Comparison of ENCODE assay signal across 14 cellular contexts in genomic region chr2:84301717-84302116, GRCh38.
DNase-seq lines count a peak whose midpoint lies in the region; ATAC-seq lines count a peak whose summit lies in the region.
"Had no signal": no experiment of that assay in that cellular context is flagged by ENCODE, and none has a peak within 500 bp of the region (broad histone marks: within the 10 kb centered on the region; RNA-seq: fewer than 3 reads in every experiment).

No MANE protein-coding gene starts in this region.

- no peak overlapping the region for H3K18ac ChIP-seq in mesenchymal stem cell (ENCODE audit: low read depth in 1 of 2, low read length in 2 of 2)

- H3K27ac ChIP-seq in mesenchymal stem cell (ENCODE audit: low read length, poor library complexity, severe bottlenecking), result no peak overlapping the region
- H3K27ac ChIP-seq: A549, C4-2B, HL-60 had no signal

- H2AK5ac ChIP-seq in mesenchymal stem cell (ENCODE audit: low read length, severe bottlenecking), result no peak overlapping the region

- H2AFZ ChIP-seq in mesenchymal stem cell (ENCODE audit: low read depth, low read length), result no peak overlapping the region

- peaks cover 7% of the 10 kb centered on the region for H3K4me1 Mint-ChIP-seq in T-helper 17 cell
- H3K4me1 Mint-ChIP-seq: CD4-positive, alpha-beta memory T cell had no signal

- H2BK12ac ChIP-seq in mesenchymal stem cell (ENCODE audit: low read length in 2 of 2), result no peak overlapping the region

- H3K27ac Mint-ChIP-seq in T-helper 17 cell, result no peak overlapping the region
- H3K27ac Mint-ChIP-seq: CD4-positive, alpha-beta memory T cell had no signal

- H3K4me1 ChIP-seq in mesenchymal stem cell (ENCODE audit: control insufficient read depth, insufficient read depth, low read depth, low read length), result peaks cover 1% of the 10 kb centered on the region
- H3K4me1 ChIP-seq: A549, BE2C had no signal

- ATAC-seq in GM21737 (IDR thresholded peaks at IDR 0.05; ENCODE audit: unreplicated experiment) (no peak), T-helper 17 cell (no peak)

- no peak overlapping the region for H2BK120ac ChIP-seq in mesenchymal stem cell (ENCODE audit: low read depth, low read length)

- 93% methylated on average over 5 of the region's 6 CpGs for WGBS in mesenchymal stem cell

- no peak overlapping the region for H3K4ac ChIP-seq in mesenchymal stem cell (ENCODE audit: low read depth in 1 of 2, low read length in 2 of 2)

- H3K9ac ChIP-seq in mesenchymal stem cell (ENCODE audit: low read length), result no peak overlapping the region

- H3K27me3 ChIP-seq in mesenchymal stem cell (ENCODE audit: control insufficient read depth in 1 of 2, insufficient read depth in 1 of 2, low read length in 2 of 2), result peaks cover 0 to 10% of the 10 kb centered on the region in 2 experiments
- H3K27me3 ChIP-seq: BE2C had no signal

- H3K27me3 Mint-ChIP-seq in T-helper 17 cell, result peaks cover 39% of the 10 kb centered on the region

- no peak overlapping the region for H3K4me2 ChIP-seq in mesenchymal stem cell (ENCODE audit: low read length, poor library complexity, severe bottlenecking)
- H3K4me2 ChIP-seq: A549 had no signal

- H3K4me3 Mint-ChIP-seq in T-helper 17 cell, result no peak overlapping the region
- H3K4me3 Mint-ChIP-seq: CD4-positive, alpha-beta memory T cell had no signal

- H3K4me3 ChIP-seq in mesenchymal stem cell (ENCODE audit: insufficient read depth in 1 of 2, low read depth in 1 of 2, low read length in 2 of 2), result no peak overlapping the region
- H3K4me3 ChIP-seq: A549 had no signal

- no peaks in the 10 kb centered on the region for H3K36me3 Mint-ChIP-seq in T-helper 17 cell (ENCODE audit: low read depth)
- H3K36me3 Mint-ChIP-seq: CD4-positive, alpha-beta memory T cell had no signal

- no peak overlapping the region for H3K14ac ChIP-seq in mesenchymal stem cell (ENCODE audit: low read length in 2 of 2)

- H3K36me3 ChIP-seq in mesenchymal stem cell (ENCODE audit: control insufficient read depth in 1 of 2, insufficient read depth in 2 of 2, low read depth in 1 of 2, low read length in 2 of 2), result no peaks in the 10 kb centered on the region
- H3K36me3 ChIP-seq: BE2C had no signal

- H4K91ac ChIP-seq in mesenchymal stem cell (ENCODE audit: low read length), result no peak overlapping the region

- peak; percentile 92 for DNase-seq in DMS 273 (lab: John Stamatoyannopoulos, UW; ENCODE audit: unreplicated experiment)
- peak; percentile 63 for DNase-seq in NCI-H1694 (lab: John Stamatoyannopoulos, UW)
- peak; percentile 9 for DNase-seq in NCI-H524 treated with DMSO at 0.1 percent for 48 hours (lab: John Stamatoyannopoulos, UW)
- DNase-seq in mesenchymal stem cell, result no peak
- no peak for DNase-seq in 8988T
- DNase-seq in T-helper 17 cell, result no peak
- DNase-seq: BE2C; CD4-positive, alpha-beta memory T cell; DND-41; GDM1 had no signal

- no peak overlapping the region for H3K23ac ChIP-seq in mesenchymal stem cell (ENCODE audit: low read length in 2 of 2)

- no peak overlapping the region for H2BK5ac ChIP-seq in mesenchymal stem cell (ENCODE audit: low read depth, low read length, poor library complexity, severe bottlenecking)

- no peaks in the 10 kb centered on the region for H3K9me3 ChIP-seq in mesenchymal stem cell (ENCODE audit: control insufficient read depth, low read length)
- no peaks in the 10 kb centered on the region for H3K9me3 ChIP-seq in T-helper 17 cell (ENCODE audit: control insufficient read depth, low read length, poor library complexity, severe bottlenecking)
- H3K9me3 ChIP-seq: A549, BE2C had no signal

- peak overlapping the region; percentile 25 for H4K8ac ChIP-seq in mesenchymal stem cell (ENCODE audit: low read length)

- no peak overlapping the region for H2BK15ac ChIP-seq in mesenchymal stem cell (ENCODE audit: low read depth, poor library complexity, severe bottlenecking)

- no peaks in the 10 kb centered on the region for H3K79me1 ChIP-seq in mesenchymal stem cell (replicated peaks; ENCODE audit: low read length, poor library complexity, severe bottlenecking)

Comparison
In these comparisons a context has a peak if more than half of its experiments do, and no peak if none do; other contexts are left out.
1. DNase-seq: peak in DMS 273 (single experiment), NCI-H1694 (single experiment) and NCI-H524 treated with DMSO at 0.1 percent for 48 hours (single experiment); none in mesenchymal stem cell (single experiment), 8988T (single experiment) and T-helper 17 cell (0 of 3).